Comparison of ENCODE assay signal across 8 cellular contexts in the genomic region with DNA sequence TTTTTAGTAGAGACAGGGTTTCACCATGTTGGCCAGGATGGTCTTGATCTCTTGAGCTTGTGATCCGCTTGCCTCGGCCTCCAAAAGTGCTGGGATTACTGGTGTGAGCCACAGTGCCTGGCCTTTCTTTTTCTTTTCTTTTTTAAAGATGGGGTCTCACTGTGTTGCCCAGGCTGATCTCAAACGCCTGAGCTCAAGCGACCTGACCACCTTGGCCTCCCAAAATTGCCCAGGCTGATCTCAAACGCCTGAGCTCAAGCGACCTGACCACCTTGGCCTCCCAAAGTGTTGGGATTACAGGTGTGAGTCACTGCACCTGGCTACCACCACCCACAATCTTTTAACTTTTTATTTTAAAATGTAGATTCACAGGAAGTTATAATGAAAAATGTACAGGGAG.
DNase-seq lines count a peak whose midpoint lies in the region; ATAC-seq, FAIRE-seq and TF ChIP-seq lines count a peak whose summit lies in the region.
"Not testable (repeated sequence)": the region's sequence is repeated elsewhere in the genome, so short reads cannot be mapped to it uniquely, and the experiment has no call there.

No MANE protein-coding gene starts in this region.

- TF ChIP-seq EP300 in HepG2 (IDR thresholded peaks at IDR 0.05; ENCODE audit: low read depth in 2 of 2, low read length in 2 of 2); HepG2 (CRISPR knock-in tag; IDR thresholded peaks at IDR 0.05; ENCODE audit: borderline replicate concordance); sigmoid colon (IDR thresholded peaks at IDR 0.05): not testable (repeated sequence)

- not testable (repeated sequence) for DNase-seq in Karpas-422; RWPE1 (ENCODE audit: low spot score); MCF 10A (ENCODE audit: unreplicated experiment); cardiac muscle cell (ENCODE audit: low read depth in 1 of 2, low spot score in 1 of 2); HepG2 (ENCODE audit: low spot score); sigmoid colon; spleen

- TF ChIP-seq RAD21 in HepG2 (CRISPR knock-in tag; IDR thresholded peaks at IDR 0.05), result not testable (repeated sequence)

- not testable (repeated sequence) for TF ChIP-seq CTCF in RWPE1 (conservative IDR thresholded peaks at IDR 0.05; ENCODE audit: low read depth); VCaP (conservative IDR thresholded peaks at IDR 0.05); MCF 10A (IDR thresholded peaks at IDR 0.05; ENCODE audit: unreplicated experiment); cardiac muscle cell (IDR thresholded peaks at IDR 0.05; ENCODE audit: low read depth, low read length); HepG2 (CRISPR knock-in tag; IDR thresholded peaks at IDR 0.05); sigmoid colon (IDR thresholded peaks at IDR 0.05); spleen (IDR thresholded peaks at IDR 0.05 in 8 of 11, conservative IDR thresholded peaks at IDR 0.05 in 3 of 11)

- not testable (repeated sequence) for H3K9ac ChIP-seq in Karpas-422 (ENCODE audit: low read length); HepG2 (ENCODE audit: insufficient read depth, low read depth, low read length)

- H3K4me2 ChIP-seq in Karpas-422 (ENCODE audit: low read depth, low read length, poor library complexity, severe bottlenecking), result peak overlapping the region; percentile 6
- H3K4me2 ChIP-seq in HepG2 (ENCODE audit: low read depth, low read length), result not testable (repeated sequence)

- peaks cover 36% of the 10 kb centered on the region for H3K4me1 ChIP-seq in Karpas-422 (ENCODE audit: low read length)
- H3K4me1 ChIP-seq in cardiac muscle cell (ENCODE audit: low read depth), result peaks cover 27% of the 10 kb centered on the region
- peaks cover 63% of the 10 kb centered on the region for H3K4me1 ChIP-seq in HepG2 (ENCODE audit: insufficient read depth, low read length)
- peaks cover 0 to 48% (median 39%) of the 10 kb centered on the region in 4 donors for H3K4me1 ChIP-seq in sigmoid colon
- H3K4me1 ChIP-seq in spleen, result peaks cover 0 to 44% (median 13%) of the 10 kb centered on the region in 6 donors

- H3K27ac Mint-ChIP-seq in MCF 10A (ENCODE audit: low read depth, unreplicated experiment), result peak overlapping the region; percentile 12

- POLR2A ChIA-PET in RWPE1 (lab: Yijun Ruan, JAX; ENCODE audit: low non-redundant PET); HepG2 (lab: Yijun Ruan, JAX): not testable (repeated sequence)
- POLR2A ChIA-PET in MCF 10A (lab: Yijun Ruan, JAX), result interaction anchor here (0.7 to 2.5 kb wide), 11 partner anchors 9 to 105 kb away, joined by 3 to 22 read pairs (median 8); a partner anchor contains a TSS

- peaks cover 18% of the 10 kb centered on the region for H3K36me3 Mint-ChIP-seq in MCF 10A (ENCODE audit: insufficient read depth, unreplicated experiment)

- H3K9me2 ChIP-seq in Karpas-422 (replicated peaks; ENCODE audit: insufficient read depth, low read length), result not testable (repeated sequence)

- BruUV-seq in MCF 10A (replicated peaks; lab: Mats Ljungman, UMichigan); HepG2 (replicated peaks; lab: Mats Ljungman, UMichigan): not testable (repeated sequence)

- H3K4me3 Mint-ChIP-seq in MCF 10A (ENCODE audit: unreplicated experiment), result not testable (repeated sequence)

- peaks cover 18% of the 10 kb centered on the region for H3K36me3 ChIP-seq in Karpas-422 (ENCODE audit: insufficient read depth, low read length)
- H3K36me3 ChIP-seq in cardiac muscle cell; HepG2 (replicated peaks in 1 of 2; ENCODE audit: control insufficient read depth in 1 of 2, insufficient read depth in 2 of 2, low read length in 2 of 2); sigmoid colon: not testable (repeated sequence)
- H3K36me3 ChIP-seq in spleen, result peaks cover 0 to 15% (median 0%) of the 10 kb centered on the region in 6 donors

- not testable (repeated sequence) for H4K20me1 ChIP-seq in Karpas-422 (ENCODE audit: insufficient read depth, low read depth, low read length); HepG2 (ENCODE audit: insufficient read depth, low read length)

- not testable (repeated sequence) for H3K9me3 ChIP-seq in Karpas-422 (ENCODE audit: low read length); cardiac muscle cell (ENCODE audit: low read depth); HepG2 (ENCODE audit: low read length); sigmoid colon; spleen

- in situ Hi-C loops in HepG2 (cut with HindIII; ENCODE audit: extremely low pct_ligation_motif_present, low pct_unique_long_range_greater_than_20kb), result not testable (repeated sequence)

- TF ChIP-seq POLR2A in HepG2 (IDR thresholded peaks at IDR 0.05; ENCODE audit: insufficient read depth in 1 of 2, low read depth in 2 of 2, low read length in 2 of 2); sigmoid colon (IDR thresholded peaks at IDR 0.05); spleen (IDR thresholded peaks at IDR 0.05): not testable (repeated sequence)

- WGBS in HepG2 (ENCODE audit: low lambda C conversion rate), result 97% methylated on average over 6 of the region's 6 CpGs
- 86 to 93% methylated on average over 6 of the region's 6 CpGs for WGBS in sigmoid colon, 2 donors
- WGBS in spleen, 5 donors, result 90 to 99% (median 95%) methylated on average over 6 of the region's 6 CpGs

- not testable (repeated sequence) for FAIRE-seq in HepG2 (lab: Jason Lieb, UNC)

- CTCF ChIA-PET in RWPE1 (lab: Yijun Ruan, JAX) (interaction anchor here (0.7 to 1.3 kb wide), 2 partner anchors 15 kb away, joined by 3 to 4 read pairs; no protein-coding TSS in a partner anchor), MCF 10A (lab: Yijun Ruan, JAX) (interaction anchor here (0.7 to 0.8 kb wide), 2 partner anchors 41 to 49 kb away, joined by 3 read pairs; no protein-coding TSS in a partner anchor)
- CTCF ChIA-PET in HepG2 (lab: Yijun Ruan, JAX; ENCODE audit: low intra/inter-chr PET ratio, low total read pairs), result not testable (repeated sequence)

- H3K27me3 Mint-ChIP-seq in MCF 10A (ENCODE audit: insufficient read depth, unreplicated experiment), result not testable (repeated sequence)

- not testable (repeated sequence) for H2AFZ ChIP-seq in Karpas-422 (ENCODE audit: low read length); HepG2 (ENCODE audit: low read length)

- H3K27ac ChIP-seq in Karpas-422 (ENCODE audit: low read length) (0 out of 2 replicates have a peak overlapping the region, but pooled peaks have one; percentile 47), RWPE1 (peak overlapping the region; percentile 39), VCaP (peak overlapping the region; percentile 81), cardiac muscle cell (peak overlapping the region; percentile 74), sigmoid colon (peak overlapping the region in 3 of 4 donors; percentile 72 to 79 (median 76)), spleen (peak overlapping the region in 6 of 8 donors; percentile 29 to 68 (median 44))
- not testable (repeated sequence) for H3K27ac ChIP-seq in HepG2 (ENCODE audit: extremely low read length, insufficient read depth, low read length)

- not testable (repeated sequence) for ATAC-seq in HepG2

- H3K4me3 ChIP-seq in Karpas-422 (ENCODE audit: low read length); cardiac muscle cell; HepG2 (replicated peaks in 1 of 3; ENCODE audit: insufficient read depth in 1 of 3, low read depth in 2 of 3, low read length in 3 of 3); sigmoid colon; spleen: not testable (repeated sequence)

- intact Hi-C loops in MCF 10A (cut with micrococcal nuclease); spleen (cut with DNase I; ENCODE audit: low total_unique reads): not testable (repeated sequence)
- intact Hi-C loops in HepG2 (cut with micrococcal nuclease; ENCODE audit: unreplicated experiment), result loop anchor here (5.0 to 10.0 kb wide), 2 partner anchors 41 to 46 kb away; no protein-coding TSS in a partner anchor
- intact Hi-C loops in sigmoid colon (cut with DNase I), result loop anchor here (5.0 kb wide), 2 partner anchors 69 to 106 kb away; a partner anchor contains a TSS

- H3K27me3 ChIP-seq in Karpas-422 (ENCODE audit: low read length); cardiac muscle cell; HepG2 (ENCODE audit: control insufficient read depth in 1 of 2, insufficient read depth in 2 of 2, low read length in 2 of 2); sigmoid colon; spleen (replicated peaks in 1 of 7): not testable (repeated sequence)

- not testable (repeated sequence) for H3K9me3 Mint-ChIP-seq in MCF 10A (ENCODE audit: unreplicated experiment)

- H3K79me2 ChIP-seq in Karpas-422 (ENCODE audit: low read length) (peaks cover 98% of the 10 kb centered on the region), HepG2 (ENCODE audit: insufficient read depth, low read length) (peaks cover 21% of the 10 kb centered on the region)

- peaks cover 11% of the 10 kb centered on the region for H3K4me1 Mint-ChIP-seq in MCF 10A (ENCODE audit: insufficient read depth, unreplicated experiment)

TF ChIP-seq in HepG2, 621 proteins besides CTCF, POLR2A, EP300 and RAD21:
- TF ChIP-seq ZNF317 (CRISPR knock-in tag; IDR thresholded peaks at IDR 0.05), result 0 out of 2 replicates have a peak, but pooled peaks have one; percentile 30
- TF ChIP-seq ZNF121 (CRISPR knock-in tag; IDR thresholded peaks at IDR 0.05), result peak; percentile 82
